In genomic region chr21:46055863-46056281, GRCh38 we compare ENCODE assay signal across 16 cellular contexts. TPM values are rescaled to one million over a fixed set of nuclear protein-coding genes. Genes with fewer than 3 reads are reported as not detected.
A peak's percentile ranks its signal among the peaks of the same experiment; 100 is the strongest.
DNase-seq lines count a peak whose midpoint lies in the region; ATAC-seq and TF ChIP-seq lines count a peak whose summit lies in the region.
"Had no signal": no experiment of that assay in that cellular context is flagged by ENCODE, and none has a peak within 500 bp of the region (broad histone marks: within the 10 kb centered on the region; RNA-seq: fewer than 3 reads in every experiment).

No MANE protein-coding gene starts in this region.

- H3K27me3 ChIP-seq in osteoblast (ENCODE audit: insufficient read depth, low read length) (no peaks in the 10 kb centered on the region), uterus (no peaks in the 10 kb centered on the region)
- peaks cover 11% of the 10 kb centered on the region for H3K27me3 ChIP-seq in CD4-positive, alpha-beta T cell (ENCODE audit: control insufficient read depth, insufficient read depth, low read length)

- CTCF ChIA-PET in CD4-positive, alpha-beta T cell (lab: Charles Lee), result no interaction called here

- H3K36me3 Mint-ChIP-seq in activated T-cell treated with anti-CD3 and anti-CD28 coated beads, Interleukin-2, amount 50 U/mL, for 4 hours (ENCODE audit: insufficient read depth), result no peaks in the 10 kb centered on the region
- no peaks in the 10 kb centered on the region for H3K36me3 Mint-ChIP-seq in CD4-positive, alpha-beta T cell (ENCODE audit: low read depth)

- no peak overlapping the region for H3K27ac Mint-ChIP-seq in CD4-positive, alpha-beta T cell
- H3K27ac Mint-ChIP-seq: activated T-helper 17 cell treated with anti-CD3 and anti-CD28 coated beads, Interleukin-2, amount 50 U/mL, for 72 hours had no signal

- intact Hi-C loops in cardiac septum (cut with DNase I) (no loop called here), uterus (cut with DNase I; ENCODE audit: low total_unique reads) (no loop called here)
- intact Hi-C loops in CD4-positive, alpha-beta T cell (cut with DNase I, micrococcal nuclease), result no loop called here

- no peaks in the 10 kb centered on the region for H3K79me2 ChIP-seq in osteoblast (ENCODE audit: insufficient read depth, low read length)

- H3K9me3 Mint-ChIP-seq in activated T-cell treated with anti-CD3 and anti-CD28 coated beads, Interleukin-2, amount 50 U/mL, for 4 hours, result no peaks in the 10 kb centered on the region
- no peaks in the 10 kb centered on the region for H3K9me3 Mint-ChIP-seq in CD4-positive, alpha-beta T cell
- H3K9me3 Mint-ChIP-seq: activated T-helper 17 cell treated with anti-CD3 and anti-CD28 coated beads, Interleukin-2, amount 50 U/mL, for 72 hours had no signal

- ATAC-seq in activated T-cell treated with anti-CD3 and anti-CD28 coated beads, Interleukin-2, amount 50 U/mL, for 4 hours, result no peak
- ATAC-seq in CD4-positive, alpha-beta T cell (ENCODE audit: poor library complexity), result no peak
- ATAC-seq: A549; activated T-helper 17 cell treated with anti-CD3 and anti-CD28 coated beads, Interleukin-2, amount 50 U/mL, for 72 hours had no signal

- peaks cover 45% of the 10 kb centered on the region for H3K4me1 ChIP-seq in osteoblast (ENCODE audit: insufficient read depth, low read length)
- peaks cover 5 to 36% of the 10 kb centered on the region in 2 donors for H3K4me1 ChIP-seq in uterus

- POLR2A ChIA-PET in CD4-positive, alpha-beta T cell (lab: Charles Lee), result no interaction called here

- H3K4me3 ChIP-seq in osteoblast (ENCODE audit: insufficient read depth, low read length), result no peak overlapping the region
- peak overlapping the region in 1 of 2 donors; percentile 7 for H3K4me3 ChIP-seq in uterus
- H3K4me3 ChIP-seq: A549 had no signal

- no peaks in the 10 kb centered on the region for H4K20me1 ChIP-seq in osteoblast (ENCODE audit: insufficient read depth, low read length)

- no peak for TF ChIP-seq POLR2A in uterus (IDR thresholded peaks at IDR 0.05)

- no peaks in the 10 kb centered on the region for H3K9me3 ChIP-seq in osteoblast (ENCODE audit: low read depth, low read length)
- H3K9me3 ChIP-seq in uterus, result no peaks in the 10 kb centered on the region
- H3K9me3 ChIP-seq in CD4-positive, alpha-beta T cell (ENCODE audit: control insufficient read depth, low read length), result no peaks in the 10 kb centered on the region
- H3K9me3 ChIP-seq: A549 had no signal

- peak overlapping the region; percentile 59 for H3K4me2 ChIP-seq in osteoblast (ENCODE audit: insufficient read depth, low read length)
- H3K4me2 ChIP-seq: A549 had no signal

- H3K36me3 ChIP-seq in osteoblast (ENCODE audit: insufficient read depth, low read length) (no peaks in the 10 kb centered on the region), uterus (no peaks in the 10 kb centered on the region)

- H2AFZ ChIP-seq in osteoblast (ENCODE audit: low read length), result no peak overlapping the region

- H3K27ac ChIP-seq in osteoblast (ENCODE audit: low read depth, low read length) (peak overlapping the region; percentile 93), uterus (peak overlapping the region; percentile 98 to 99)
- no peak overlapping the region for H3K27ac ChIP-seq in CD4-positive, alpha-beta T cell (ENCODE audit: low read depth, low read length)
- H3K27ac ChIP-seq: A549, VCaP had no signal

- peaks cover 16% of the 10 kb centered on the region for H3K4me1 Mint-ChIP-seq in activated T-cell treated with anti-CD3 and anti-CD28 coated beads, Interleukin-2, amount 50 U/mL, for 4 hours (ENCODE audit: low read depth)
- H3K4me1 Mint-ChIP-seq in CD4-positive, alpha-beta T cell (ENCODE audit: low read depth), result peaks cover 12% of the 10 kb centered on the region

- no peak for TF ChIP-seq CTCF in osteoblast (IDR thresholded peaks at IDR 0.05; ENCODE audit: extremely low read depth, low read depth, low read length)
- TF ChIP-seq CTCF in uterus (IDR thresholded peaks at IDR 0.05), result no peak
- TF ChIP-seq CTCF in CD4-positive, alpha-beta T cell (IDR thresholded peaks at IDR 0.05), result no peak

- H3K4me3 Mint-ChIP-seq in activated T-cell treated with anti-CD3 and anti-CD28 coated beads, Interleukin-2, amount 50 U/mL, for 4 hours, result no peak overlapping the region
- H3K4me3 Mint-ChIP-seq in CD4-positive, alpha-beta T cell, result no peak overlapping the region
- H3K4me3 Mint-ChIP-seq: activated T-helper 17 cell treated with anti-CD3 and anti-CD28 coated beads, Interleukin-2, amount 50 U/mL, for 72 hours had no signal

- peak; percentile 3 for DNase-seq in activated T-cell treated with anti-CD3 and anti-CD28 coated beads, Interleukin-2, amount 50 U/mL, for 4 hours
- DNase-seq in activated T-cell treated with anti-CD3 and anti-CD28 coated beads for 4 hours (no peak), cardiac septum (ENCODE audit: low spot score) (peak; percentile 60), osteoblast (ENCODE audit: insufficient read length, low spot score, missing footprints) (peak; percentile 73), uterus (peak; percentile 74 to 76), COR-L47 (lab: John Stamatoyannopoulos, UW) (no peak), HuH-7.5 (ENCODE audit: low spot score) (no peak)
- no peak for DNase-seq in CD4-positive, alpha-beta T cell
- DNase-seq: cortex of kidney; DND-41; NCI-H2171; RPMI8226; stimulated activated CD4-positive, alpha-beta T cell treated with anti-CD3 and anti-CD28 coated beads, Interleukin-1b, Interleukin-23, amount 100 ng/mL, for 48 hours had no signal

- H3K27me3 Mint-ChIP-seq in activated T-cell treated with anti-CD3 and anti-CD28 coated beads, Interleukin-2, amount 50 U/mL, for 4 hours (ENCODE audit: low read depth), result peaks cover 37% of the 10 kb centered on the region
- H3K27me3 Mint-ChIP-seq in CD4-positive, alpha-beta T cell, result peaks cover 34% of the 10 kb centered on the region

RNA-seq across cellular contexts. Expression of gene COL6A2, which starts 42.0 kb away (rescaled TPM):
- total RNA-seq in activated T-cell treated with anti-CD3 and anti-CD28 coated beads, Interleukin-2, amount 50 U/mL, for 4 hours, result 1 to 10 TPM; 4.8 to 7.7 (median 5.7) TPM
- total RNA-seq in cardiac septum (157 TPM), osteoblast (1,184 and 1,265 TPM in 2 replicates), uterus (1,000 to 10,000 TPM in 2 of 4 donors, 100 to 1,000 TPM in 2; 321 to 1,200 (median 948) TPM)
- total RNA-seq in CD4-positive, alpha-beta T cell, result 10 to 100 TPM; 24.1 to 26.4 TPM

Comparison
In these comparisons a context has a peak if more than half of its experiments do, and no peak if none do; other contexts are left out.
1. DNase-seq: peak in activated T-cell treated with anti-CD3 and anti-CD28 coated beads, Interleukin-2, amount 50 U/mL, for 4 hours (single experiment), cardiac septum (single experiment), osteoblast (single experiment) and uterus (2 of 2); none in activated T-cell treated with anti-CD3 and anti-CD28 coated beads for 4 hours (single experiment), CD4-positive, alpha-beta T cell (0 of 10), COR-L47 (single experiment) and HuH-7.5 (single experiment).